Comparison of ENCODE assay signal across 1 cellular context in genomic region chr16:22369221-22369811, GRCh38.
TF ChIP-seq lines count a peak whose summit lies in the region.

No MANE protein-coding gene starts in this region.

TF ChIP-seq in HepG2, 621 proteins besides CTCF, POLR2A, EP300 and RAD21 (continued from another document):
- TF ChIP-seq TFAP4 (IDR thresholded peaks at IDR 0.05; ENCODE audit: borderline replicate concordance, low read depth) (peak; percentile 86; the same call in 1 of the 2 replicates), SOX5 (CRISPR knock-in tag; IDR thresholded peaks at IDR 0.05; ENCODE audit: borderline replicate concordance) (peak; percentile 53; the same call in 1 of the 2 replicates), SNAPC2 (CRISPR knock-in tag; IDR thresholded peaks at IDR 0.05) (no peak), ZMAT3 (CRISPR knock-in tag; conservative IDR thresholded peaks at IDR 0.05) (no peak), ZNF34 (CRISPR knock-in tag; IDR thresholded peaks at IDR 0.05; ENCODE audit: borderline replicate concordance) (0 out of 2 replicates have a peak, but pooled peaks have one; percentile 2), ISL2 (CRISPR knock-in tag; IDR thresholded peaks at IDR 0.05) (peak; percentile 33; the same call in 1 of the 2 replicates)
